ENCODE assay signal across 33 cellular contexts in genomic region chr16:58152246-58152868, GRCh38.
"Had no signal": no experiment of that assay in that cellular context is flagged by ENCODE, and none has a peak within 500 bp of the region (broad histone marks: within the 10 kb centered on the region; RNA-seq: fewer than 3 reads in every experiment).

No MANE protein-coding gene starts in this region.

- DNase-seq: activated CD4-positive, alpha-beta memory T cell treated with anti-CD3 and anti-CD28 coated beads, Interleukin-2, amount 10 ng/mL, durations not matched to agents 7 days and 5 days; activated CD4-positive, alpha-beta T cell treated with anti-CD3 and anti-CD28 coated beads for 1 hour; activated CD4-positive, alpha-beta T cell treated with anti-CD3 and anti-CD28 coated beads for 48 hours; activated CD4-positive, CD25-positive, alpha-beta regulatory T cell; activated effector memory CD4-positive, alpha-beta T cell treated with anti-CD3 and anti-CD28 coated beads, Interleukin-2, amount 50 U/mL, for 16 hours; activated naive CD4-positive, alpha-beta T cell; activated naive CD4-positive, alpha-beta T cell treated with anti-CD3 and anti-CD28 coated beads, Interleukin-2, amount 50 U/mL, for 16 hours; activated naive CD8-positive, alpha-beta T cell treated with anti-CD3 and anti-CD28 coated beads, Interleukin-2, amount 10 ng/mL, durations not matched to agents 7 days and 5 days; activated T-cell treated with anti-CD3 and anti-CD28 coated beads, Interleukin-2, amount 50 U/mL, for 1 hour; activated T-cell treated with anti-CD3 and anti-CD28 coated beads, Interleukin-2, amount 50 U/mL, for 72 hours; amygdala; MM.1S; MV-4-11; NCI-H1092; NCI-H1436 treated with DMSO at 0.1 percent for 48 hours; NCI-H187; NCI-H2029 treated with DMSO at 0.1 percent for 48 hours; NCI-H2107; NCI-H2171; NCI-H510A; NCI-H526; NCI-H748 treated with DMSO at 0.1 percent for 48 hours; NK-92 treated with Interleukin-12 subunit alpha and Interleukin-12 subunit beta, amount 100 ng/mL, for 24 hours; PC-3; Peyer's patch; RPMI8226; SHP77 treated with DMSO at 0.1 percent for 48 hours; T1000; WERI-Rb-1 had no signal

- H3K4me3 ChIP-seq: ascending aorta, cardiac muscle cell, Peyer's patch had no signal

- H3K27me3 ChIP-seq: ascending aorta, cardiac muscle cell, Peyer's patch had no signal

- H3K9ac ChIP-seq: KMS-11 had no signal

- H3K27ac ChIP-seq: ascending aorta, cardiac muscle cell, KMS-11, Peyer's patch, WERI-Rb-1 had no signal

- H3K4me2 ChIP-seq: KMS-11 had no signal

- H3K36me3 ChIP-seq: cardiac muscle cell, Peyer's patch, WERI-Rb-1 had no signal

- ATAC-seq: activated T-cell treated with anti-CD3 and anti-CD28 coated beads, Interleukin-2, amount 50 U/mL, for 72 hours; activated T-helper 17 cell treated with anti-CD3 and anti-CD28 coated beads, Interleukin-2, amount 50 U/mL, for 72 hours; PC-3 had no signal

- H3K4me1 ChIP-seq: ascending aorta, Peyer's patch had no signal

- H3K9me3 ChIP-seq: ascending aorta, Peyer's patch had no signal
